Comparison of ENCODE assay signal across 10 cellular contexts in the genomic region with DNA sequence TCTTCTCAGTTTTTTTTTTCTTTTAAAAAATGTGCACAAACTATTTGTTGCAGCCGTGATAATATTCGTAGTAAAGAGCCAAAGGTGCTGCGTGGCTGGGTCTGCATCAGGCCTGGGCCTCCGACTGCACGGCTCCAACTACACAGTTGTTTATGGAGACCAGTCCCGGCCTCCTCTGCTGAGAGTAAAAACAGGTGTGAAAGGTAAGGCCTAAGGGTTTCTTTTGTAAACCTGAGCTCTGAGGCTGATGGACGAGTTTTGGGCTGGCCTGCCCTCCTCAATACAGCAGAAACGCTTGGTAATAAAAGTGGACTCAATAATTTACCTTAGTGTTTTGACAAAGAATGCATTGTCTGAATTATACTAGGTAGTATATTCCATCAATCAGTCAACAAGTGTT. TPM values are rescaled to one million over a fixed set of nuclear protein-coding genes. Genes with fewer than 3 reads are reported as not detected.
DNase-seq lines count a peak whose midpoint lies in the region; FAIRE-seq and TF ChIP-seq lines count a peak whose summit lies in the region.
"Had no signal": no experiment of that assay in that cellular context is flagged by ENCODE, and none has a peak within 500 bp of the region (broad histone marks: within the 10 kb centered on the region; RNA-seq: fewer than 3 reads in every experiment).

No MANE protein-coding gene starts in this region.

- H3K4me3 Mint-ChIP-seq in MCF 10A (ENCODE audit: unreplicated experiment): peak overlapping the region; percentile 91

- H3K9me3 ChIP-seq in MG63 (no peaks in the 10 kb centered on the region), muscle layer of duodenum (ENCODE audit: control insufficient read depth in 1 of 2, low read length in 2 of 2) (no peaks in the 10 kb centered on the region)

- H3K36me3 ChIP-seq in ACC112 (ENCODE audit: insufficient read depth, low read length): no peaks in the 10 kb centered on the region
- peaks cover 50% of the 10 kb centered on the region for H3K36me3 ChIP-seq in MG63
- H3K36me3 ChIP-seq in muscle layer of duodenum (ENCODE audit: control insufficient read depth in 1 of 2, insufficient read depth in 2 of 2, low read length in 2 of 2): peaks cover 3 to 6% of the 10 kb centered on the region in 2 donors

- H3K36me3 Mint-ChIP-seq in MCF 10A (ENCODE audit: insufficient read depth, unreplicated experiment): peaks cover 7% of the 10 kb centered on the region

- peaks cover 22% of the 10 kb centered on the region for H3K4me1 ChIP-seq in ACC112 (ENCODE audit: control insufficient read depth, insufficient read depth, low read length, unreplicated experiment)
- H3K4me1 ChIP-seq in muscle layer of duodenum (ENCODE audit: control insufficient read depth in 1 of 2, insufficient read depth in 2 of 2, low read length in 2 of 2): peaks cover 19 to 35% of the 10 kb centered on the region in 2 donors

- POLR2A ChIA-PET in MCF 10A (lab: Yijun Ruan, JAX): interaction anchor here (1.6 to 11.7 kb wide), 10 partner anchors 8 to 1549 kb away, joined by 5 to 423 read pairs (median 116); partner anchors contain the start of genes DNAJC3 and RAP2A

- no peak for DNase-seq in MG63
- no peak for DNase-seq in MCF 10A (ENCODE audit: unreplicated experiment)
- no peak for DNase-seq in urothelium cell line (ENCODE audit: low spot score)
- DNase-seq in hypothalamus (lab: John Stamatoyannopoulos, UW): no peak
- DNase-seq in effector CD4-positive, alpha-beta T cell: no peak
- DNase-seq in NCI-H2029 (lab: John Stamatoyannopoulos, UW): no peak
- DNase-seq: NCI-H446 had no signal

- CTCF ChIA-PET in MCF 10A (lab: Yijun Ruan, JAX): interaction anchor here (0.7 to 10.1 kb wide), 12 partner anchors 14 to 134 kb away, joined by 3 to 114 read pairs (median 6); no protein-coding TSS in a partner anchor

- H2AFZ ChIP-seq in ACC112 (ENCODE audit: low read length, unreplicated experiment): no peak overlapping the region

- no peaks in the 10 kb centered on the region for H3K9me3 Mint-ChIP-seq in MCF 10A (ENCODE audit: unreplicated experiment)

- H3K4me3 ChIP-seq in ACC112 (ENCODE audit: low read depth, low read length) (peak overlapping the region; percentile 94), MG63 (peak overlapping the region; percentile 10; the same call in 1 of the 2 replicates), muscle layer of duodenum (ENCODE audit: low read depth in 1 of 2, low read length in 2 of 2) (peak overlapping the region; percentile 22 to 68)

- H3K79me2 ChIP-seq in ACC112 (ENCODE audit: control insufficient read depth, insufficient read depth, low read length, unreplicated experiment): peaks cover 79% of the 10 kb centered on the region

- no peak for TF ChIP-seq CTCF in MCF 10A (IDR thresholded peaks at IDR 0.05; ENCODE audit: unreplicated experiment)

- H3K27ac Mint-ChIP-seq in MCF 10A (ENCODE audit: low read depth, unreplicated experiment): peak overlapping the region; percentile 94

- H3K27me3 ChIP-seq in ACC112 (ENCODE audit: insufficient read depth, low read length) (no peaks in the 10 kb centered on the region), MG63 (no peaks in the 10 kb centered on the region), muscle layer of duodenum (ENCODE audit: low read depth, low read length) (no peaks in the 10 kb centered on the region)

- H3K27ac ChIP-seq in ACC112 (ENCODE audit: low read depth, low read length) (peak overlapping the region; percentile 97), muscle layer of duodenum (ENCODE audit: low read length) (peak overlapping the region; percentile 98)

- peaks cover 41% of the 10 kb centered on the region for H3K4me1 Mint-ChIP-seq in MCF 10A (ENCODE audit: insufficient read depth, unreplicated experiment)

- intact Hi-C loops in MCF 10A (cut with micrococcal nuclease): no loop called here

- no peak for FAIRE-seq in urothelium cell line (lab: Jason Lieb, UNC)
- FAIRE-seq: G401.6 had no signal

- BruUV-seq in MCF 10A (replicated peaks; lab: Mats Ljungman, UMichigan): no TSS peak

- H3K27me3 Mint-ChIP-seq in MCF 10A (ENCODE audit: insufficient read depth, unreplicated experiment): no peaks in the 10 kb centered on the region

RNA-seq across cellular contexts. Expression of gene MBNL2, which starts 3.9 kb away (rescaled TPM):
- 28.6 and 37.7 TPM in 2 replicates for total RNA-seq in MG63 (2014; rRNA removed; shearing (Covaris generic); ENCODE audit: low replicate concordance)
- 74.3 and 85.8 TPM in 2 replicates for total RNA-seq in MCF 10A (2022)

Comparison
In these comparisons a context has a peak if more than half of its experiments do, and no peak if none do; other contexts are left out.
1. H3K4me3 ChIP-seq: peak in every context shown above with its lines; median percentile 94 in ACC112; 45 in muscle layer of duodenum; 10 in MG63.